ENCODE assay signal across 24 cellular contexts in the genomic region with DNA sequence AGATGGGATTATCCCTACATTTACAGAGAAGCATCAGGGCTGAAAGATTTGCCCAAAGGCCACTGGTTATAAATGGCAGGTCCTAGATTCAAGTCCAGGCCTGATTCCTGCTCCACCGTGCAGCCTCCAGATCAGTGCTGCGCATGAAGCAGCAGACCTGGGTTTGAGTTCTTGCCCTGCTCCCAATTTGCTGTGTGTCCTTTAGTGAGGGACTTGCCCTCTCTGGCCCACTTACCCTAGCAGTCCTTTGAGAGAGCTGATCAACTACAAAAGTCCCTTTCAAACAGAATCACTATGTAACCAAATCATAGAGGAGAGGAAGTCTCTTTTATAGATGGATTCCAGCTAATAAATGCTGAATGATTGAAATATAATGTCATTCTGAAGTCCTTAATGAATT.
"Had no signal": no experiment of that assay in that cellular context is flagged by ENCODE, and none has a peak within 500 bp of the region (broad histone marks: within the 10 kb centered on the region; RNA-seq: fewer than 3 reads in every experiment).

No MANE protein-coding gene starts in this region.

- H3K27me3 Mint-ChIP-seq: naive thymus-derived CD4-positive, alpha-beta T cell; progenitor cell of endocrine pancreas; stimulated activated memory B cell treated with anti-CD40 and anti-IgM and Interleukin-4, amounts not matched to agents 10 μg/mL and 1 μg/mL and 100 μg/mL, for 72 hours had no signal

- H3K9me3 Mint-ChIP-seq: mesothelial cell of epicardium; naive thymus-derived CD4-positive, alpha-beta T cell; nephron; neural progenitor cell; stimulated activated memory B cell treated with anti-CD40 and anti-IgM and Interleukin-4, amounts not matched to agents 10 μg/mL and 1 μg/mL and 100 μg/mL, for 72 hours had no signal

- FAIRE-seq: colon, urothelium cell line had no signal

- H3K36me3 ChIP-seq: gastrocnemius medialis, neural progenitor cell, thoracic aorta, upper lobe of left lung had no signal

- H3K4me1 ChIP-seq: neural progenitor cell, parathyroid adenoma had no signal

- H3K4me2 ChIP-seq: neural progenitor cell had no signal

- H3K9me3 ChIP-seq: gastrocnemius medialis, left lung, mucosa of descending colon, thoracic aorta, tibial nerve, upper lobe of left lung had no signal

- ATAC-seq: gastrocnemius medialis; left cardiac atrium; left lung; mucosa of descending colon; naive thymus-derived CD4-positive, alpha-beta T cell; sciatic nerve; stimulated activated memory B cell treated with anti-CD40 and anti-IgM and Interleukin-4, amounts not matched to agents 10 μg/mL and 1 μg/mL and 100 μg/mL, for 72 hours; stimulated activated naive CD8-positive, alpha-beta T cell treated with anti-CD3 and anti-CD28 coated beads, Interleukin-15, Interleukin-2, amounts not matched to agents 100 U/mL and 50 U/mL, for 24 hours had no signal

- H3K4me3 Mint-ChIP-seq: mesothelial cell of epicardium; naive thymus-derived CD4-positive, alpha-beta T cell; nephron; neural progenitor cell; stimulated activated memory B cell treated with anti-CD40 and anti-IgM and Interleukin-4, amounts not matched to agents 10 μg/mL and 1 μg/mL and 100 μg/mL, for 72 hours had no signal

- H3K9ac ChIP-seq: neural progenitor cell, parathyroid adenoma had no signal

- DNase-seq: dorsolateral prefrontal cortex; effector CD4-positive, alpha-beta T cell; foreskin fibroblast; gastrocnemius medialis; head of caudate nucleus; left cardiac atrium; left lung; mesenchymal stem cell; mucosa of descending colon; naive thymus-derived CD4-positive, alpha-beta T cell; stimulated activated CD4-positive, alpha-beta T cell treated with anti-CD3 and anti-CD28 coated beads, Interleukin-4, amount 100 ng/mL, for 4 hours; stimulated activated naive CD8-positive, alpha-beta T cell treated with anti-CD3 and anti-CD28 coated beads, Interleukin-15, Interleukin-2, amounts not matched to agents 100 U/mL and 50 U/mL, for 24 hours; upper lobe of left lung had no signal

- H3K79me2 ChIP-seq: parathyroid adenoma had no signal

- H3K4me3 ChIP-seq: dorsolateral prefrontal cortex, gastrocnemius medialis, left lung, mucosa of descending colon, neural progenitor cell, thoracic aorta, tibial nerve, upper lobe of left lung had no signal

- H3K27ac Mint-ChIP-seq: mesothelial cell of epicardium; naive thymus-derived CD4-positive, alpha-beta T cell; nephron; neural progenitor cell; stimulated activated memory B cell treated with anti-CD40 and anti-IgM and Interleukin-4, amounts not matched to agents 10 μg/mL and 1 μg/mL and 100 μg/mL, for 72 hours had no signal

- H3K36me3 Mint-ChIP-seq: mesothelial cell of epicardium; naive thymus-derived CD4-positive, alpha-beta T cell; neural progenitor cell; stimulated activated memory B cell treated with anti-CD40 and anti-IgM and Interleukin-4, amounts not matched to agents 10 μg/mL and 1 μg/mL and 100 μg/mL, for 72 hours had no signal

- H3K27me3 ChIP-seq: dorsolateral prefrontal cortex, gastrocnemius medialis, left lung, neural progenitor cell, tibial nerve, upper lobe of left lung had no signal

- H2AFZ ChIP-seq: neural progenitor cell, parathyroid adenoma had no signal

- H3K27ac ChIP-seq: dorsolateral prefrontal cortex, gastrocnemius medialis, left lung, neural progenitor cell, parathyroid adenoma, tibial nerve, upper lobe of left lung had no signal
